Comparison of ENCODE assay signal across 19 cellular contexts in the genomic region with DNA sequence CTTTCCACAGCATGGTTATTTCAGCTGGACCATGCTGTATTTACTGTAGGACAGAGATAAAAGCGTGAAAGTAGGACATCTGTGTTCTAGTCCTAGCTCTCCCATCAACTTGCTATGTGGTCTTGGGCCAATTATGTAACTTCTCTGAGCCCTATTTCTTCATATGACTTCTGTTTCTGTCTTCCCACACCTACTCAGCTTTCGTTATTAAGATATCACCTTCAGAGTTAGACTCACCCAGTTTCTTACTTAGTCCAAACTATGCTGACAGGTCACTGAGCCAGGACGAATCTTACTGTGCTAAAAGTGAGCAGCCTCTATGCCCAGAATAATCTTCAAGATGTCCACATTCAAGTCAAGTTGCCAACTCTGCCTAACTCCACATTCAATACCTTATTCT.
DNase-seq lines count a peak whose midpoint lies in the region; ATAC-seq and TF ChIP-seq lines count a peak whose summit lies in the region.
"Had no signal": no experiment of that assay in that cellular context is flagged by ENCODE, and none has a peak within 500 bp of the region (broad histone marks: within the 10 kb centered on the region; RNA-seq: fewer than 3 reads in every experiment).

No MANE protein-coding gene starts in this region.

- ATAC-seq in GM18907 (IDR thresholded peaks at IDR 0.05; ENCODE audit: unreplicated experiment): peak; percentile 42
- peak; percentile 70 for ATAC-seq in HG02798 (IDR thresholded peaks at IDR 0.05; ENCODE audit: poor library complexity, unreplicated experiment)
- ATAC-seq in HG03457 (IDR thresholded peaks at IDR 0.05; ENCODE audit: unreplicated experiment): peak; percentile 71
- no peak for ATAC-seq in foreskin keratinocyte
- ATAC-seq: K562 had no signal

- H3K4me1 ChIP-seq in foreskin keratinocyte: no peaks in the 10 kb centered on the region
- H3K4me1 ChIP-seq: BLaER1, SJSA1 had no signal

- DNase-seq in GM12865 (ENCODE audit: low read depth) (peak; percentile 34), 8988T (no peak), foreskin keratinocyte (no peak), NCI-H526 (lab: John Stamatoyannopoulos, UW) (no peak), GOT3 (lab: John Stamatoyannopoulos, UW) (no peak)
- DNase-seq: GDM1, H9, NCI-H1048, NCI-H1436 treated with DMSO at 0.1 percent for 48 hours, NCI-H2081, NCI-H510A, NCI-H82, T-helper 2 cell had no signal

- H3K27me3 ChIP-seq in foreskin keratinocyte: no peaks in the 10 kb centered on the region
- H3K27me3 ChIP-seq: BLaER1, SJSA1 had no signal

- no peak overlapping the region for H3K27ac ChIP-seq in foreskin keratinocyte
- H3K27ac ChIP-seq: BLaER1, SJSA1 had no signal

- TF ChIP-seq CTCF in GM12865 (IDR thresholded peaks at IDR 0.05; ENCODE audit: insufficient read depth, low read depth, low read length, missing control alignments) (no peak), foreskin keratinocyte (conservative IDR thresholded peaks at IDR 0.05) (no peak)

- no peak overlapping the region for H3K4me3 ChIP-seq in GM12865 (ENCODE audit: low read depth, low read length)
- H3K4me3 ChIP-seq: BLaER1, K562, SJSA1 had no signal
